ENCODE assay signal across 11 cellular contexts in the genomic region with DNA sequence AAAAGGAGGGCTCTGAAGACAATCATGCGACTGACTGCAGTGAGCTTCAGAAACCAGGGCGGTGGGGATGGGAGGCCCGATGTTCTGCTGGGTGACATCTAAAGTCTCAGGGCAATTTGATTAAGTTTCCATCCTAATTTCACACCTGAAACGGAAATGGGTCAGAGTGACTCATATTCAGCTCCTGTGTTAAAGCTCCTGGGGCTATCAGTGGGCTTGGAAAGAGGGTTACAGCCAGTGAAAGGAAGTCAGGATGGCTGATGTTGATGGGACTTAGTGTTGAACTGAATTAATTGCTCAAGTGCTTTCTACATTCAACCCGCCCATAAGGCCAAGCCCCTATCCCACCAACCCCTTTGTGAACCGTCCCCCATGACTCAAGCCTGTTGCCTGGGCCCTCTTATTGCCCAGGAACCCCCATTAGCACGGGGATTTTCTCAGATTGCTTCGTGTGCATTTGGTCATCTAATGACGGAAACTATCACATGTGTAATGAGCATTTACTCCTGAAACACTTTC. TPM values are rescaled to one million over a fixed set of nuclear protein-coding genes. Genes with fewer than 3 reads are reported as not detected.
DNase-seq lines count a peak whose midpoint lies in the region; ATAC-seq, FAIRE-seq and TF ChIP-seq lines count a peak whose summit lies in the region.
"Had no signal": no experiment of that assay in that cellular context is flagged by ENCODE, and none has a peak within 500 bp of the region (broad histone marks: within the 10 kb centered on the region; RNA-seq: fewer than 3 reads in every experiment).

No MANE protein-coding gene starts in this region.

- no TSS peak for BruUV-seq in GM12878 (replicated peaks; lab: Mats Ljungman, UMichigan)

- H2BK15ac ChIP-seq in mesenchymal stem cell (ENCODE audit: low read depth, poor library complexity, severe bottlenecking): no peak overlapping the region

- H3K9me3 ChIP-seq in GM12878 (replicated peaks; ENCODE audit: control insufficient read depth, insufficient read depth, low read length) (peaks cover 5% of the 10 kb centered on the region; the same call in 2 of the 3 replicates), BE2C (no peaks in the 10 kb centered on the region), mesenchymal stem cell (ENCODE audit: control insufficient read depth, low read length) (no peaks in the 10 kb centered on the region)

- CTCF ChIA-PET in GM10248 (lab: Yijun Ruan, JAX): interaction anchor here (0.7 to 2.1 kb wide), 15 partner anchors 8 to 692 kb away, joined by 3 to 9 read pairs (median 3); a partner anchor contains a TSS
- CTCF ChIA-PET in GM12878 (lab: Yijun Ruan, JAX): interaction anchor here (0.6 to 2.6 kb wide), 21 partner anchors 9 to 1636 kb away, joined by 3 to 22 read pairs (median 4); a partner anchor contains a TSS

- H3K18ac ChIP-seq in mesenchymal stem cell (ENCODE audit: low read depth in 1 of 2, low read length in 2 of 2): no peak overlapping the region

- H3K27me3 ChIP-seq in GM12878 (replicated peaks in 1 of 2; ENCODE audit: control insufficient read depth in 2 of 2, insufficient read depth in 2 of 2, low read length in 1 of 2): no peaks in the 10 kb centered on the region
- H3K27me3 ChIP-seq in BE2C: no peaks in the 10 kb centered on the region
- no peaks in the 10 kb centered on the region for H3K27me3 ChIP-seq in mesenchymal stem cell (ENCODE audit: control insufficient read depth in 1 of 2, insufficient read depth in 1 of 2, low read length in 2 of 2)
- H3K27me3 ChIP-seq: dorsolateral prefrontal cortex had no signal

- DNase-seq in GM10248 (ENCODE audit: extremely low spot score): peak; percentile 74
- DNase-seq in GM20000 (ENCODE audit: low spot score): peak; percentile 77
- peak; percentile 95 for DNase-seq in GM12878 (ENCODE audit: low read depth, low spot score)
- no peak for DNase-seq in frontal cortex (ENCODE audit: low spot score in 2 of 2)
- no peak for DNase-seq in hippocampal formation (lab: John Stamatoyannopoulos, UW)
- DNase-seq in BE2C: no peak
- DNase-seq in mesenchymal stem cell: no peak
- DNase-seq: dorsolateral prefrontal cortex had no signal

- RAD21 ChIA-PET in GM12878 (lab: Charles Lee; ENCODE audit: unreplicated experiment): interaction anchor here (0.6 to 2.3 kb wide), 23 partner anchors 9 to 199 kb away, joined by 3 to 104 read pairs (median 10); a partner anchor contains a TSS

- H3K4me1 ChIP-seq in GM12878 (ENCODE audit: control insufficient read depth, insufficient read depth, low read length) (peaks cover 65% of the 10 kb centered on the region), BE2C (peaks cover 3% of the 10 kb centered on the region; the same call in 1 of the 2 replicates), mesenchymal stem cell (ENCODE audit: control insufficient read depth, insufficient read depth, low read depth, low read length) (no peaks in the 10 kb centered on the region)

- H3K27ac ChIP-seq in GM12878 (ENCODE audit: control insufficient read depth, insufficient read depth): peak overlapping the region; percentile 98
- H3K27ac ChIP-seq in mesenchymal stem cell (ENCODE audit: low read length, poor library complexity, severe bottlenecking): no peak overlapping the region
- H3K27ac ChIP-seq: dorsolateral prefrontal cortex had no signal

- no peak overlapping the region for H3K4me3 ChIP-seq in GM12878
- H3K4me3 ChIP-seq in BE2C (ENCODE audit: low read depth, low read length): no peak overlapping the region
- H3K4me3 ChIP-seq in mesenchymal stem cell (ENCODE audit: insufficient read depth in 1 of 2, low read depth in 1 of 2, low read length in 2 of 2): no peak overlapping the region
- H3K4me3 ChIP-seq: dorsolateral prefrontal cortex, K562, lung had no signal

- H4K91ac ChIP-seq in mesenchymal stem cell (ENCODE audit: low read length): no peak overlapping the region

- H3K14ac ChIP-seq in mesenchymal stem cell (ENCODE audit: low read length in 2 of 2): no peak overlapping the region

- H3K36me3 ChIP-seq in GM12878 (ENCODE audit: control insufficient read depth in 2 of 2, insufficient read depth in 2 of 2, low read length in 1 of 2): peaks cover 3 to 11% of the 10 kb centered on the region in 2 experiments; a peak in 2 of 4 replicates
- no peaks in the 10 kb centered on the region for H3K36me3 ChIP-seq in BE2C
- H3K36me3 ChIP-seq in mesenchymal stem cell (ENCODE audit: control insufficient read depth in 1 of 2, insufficient read depth in 2 of 2, low read depth in 1 of 2, low read length in 2 of 2): no peaks in the 10 kb centered on the region

- H3K9ac ChIP-seq in GM12878 (ENCODE audit: control insufficient read depth, insufficient read depth, low read length) (peak overlapping the region; percentile 67), mesenchymal stem cell (ENCODE audit: low read length) (no peak overlapping the region)

- peak overlapping the region; percentile 49 for H3K4me2 ChIP-seq in GM12878 (ENCODE audit: control insufficient read depth, insufficient read depth)
- no peak overlapping the region for H3K4me2 ChIP-seq in mesenchymal stem cell (ENCODE audit: low read length, poor library complexity, severe bottlenecking)

- in situ Hi-C loops in GM12878 (cut with MboI): no loop called here

- H3K79me2 ChIP-seq in GM12878 (ENCODE audit: control insufficient read depth, insufficient read depth, low read length): peaks cover 24% of the 10 kb centered on the region

- SMC1A ChIA-PET in GM12878 (lab: Charles Lee; ENCODE audit: uncharacterized antibody, unreplicated experiment): interaction anchor here (0.6 to 5.1 kb wide), 29 partner anchors 8 to 245 kb away, joined by 3 to 178 read pairs (median 5); a partner anchor contains a TSS

- no peaks in the 10 kb centered on the region for H4K20me1 ChIP-seq in GM12878 (ENCODE audit: control insufficient read depth, insufficient read depth)

- no peak overlapping the region for H4K8ac ChIP-seq in mesenchymal stem cell (ENCODE audit: low read length)

- H2BK12ac ChIP-seq in mesenchymal stem cell (ENCODE audit: low read length in 2 of 2): no peak overlapping the region

- no peak overlapping the region for H3K23ac ChIP-seq in mesenchymal stem cell (ENCODE audit: low read length in 2 of 2)

- TF ChIP-seq RAD21 in GM12878 (IDR thresholded peaks at IDR 0.05; ENCODE audit: insufficient read depth, low read depth, low read length): no peak

- H2BK5ac ChIP-seq in mesenchymal stem cell (ENCODE audit: low read depth, low read length, poor library complexity, severe bottlenecking): no peak overlapping the region

- H2BK120ac ChIP-seq in mesenchymal stem cell (ENCODE audit: low read depth, low read length): no peak overlapping the region

- H2AK5ac ChIP-seq in mesenchymal stem cell (ENCODE audit: low read length, severe bottlenecking): no peak overlapping the region

- no peak overlapping the region for H3K4ac ChIP-seq in mesenchymal stem cell (ENCODE audit: low read depth in 1 of 2, low read length in 2 of 2)

- intact Hi-C loops in GM12878 (cut with micrococcal nuclease; ENCODE audit: unreplicated experiment): loop anchor here (1.0 to 5.0 kb wide), 4 partner anchors 19 to 97 kb away; no protein-coding TSS in a partner anchor

- no peaks in the 10 kb centered on the region for H3K79me1 ChIP-seq in mesenchymal stem cell (replicated peaks; ENCODE audit: low read length, poor library complexity, severe bottlenecking)

- POLR2A ChIA-PET in GM10248 (lab: Yijun Ruan, JAX): no interaction called here
- POLR2A ChIA-PET in GM12878 (lab: Charles Lee): interaction anchor here (0.6 to 2.3 kb wide), 15 partner anchors 8 to 109 kb away, joined by 3 to 26 read pairs (median 6); no protein-coding TSS in a partner anchor

- peak; percentile 38; the same call in 1 of the 2 replicates for TF ChIP-seq POLR2A in GM12878 (IDR thresholded peaks at IDR 0.05; ENCODE audit: low read depth, low read length)

- FAIRE-seq in GM12878 (lab: Jason Lieb, UNC) (peak; percentile 77), frontal cortex (lab: Jason Lieb, UNC) (no peak)
- FAIRE-seq: K562 had no signal

- TF ChIP-seq CTCF in GM10248 (IDR thresholded peaks at IDR 0.05; ENCODE audit: control extremely low read depth, extremely low read depth, low read depth, missing control alignments) (no peak), GM20000 (IDR thresholded peaks at IDR 0.05; ENCODE audit: extremely low read depth, missing control alignments) (no peak), GM12878 (IDR thresholded peaks at IDR 0.05 in 2 of 3, conservative IDR thresholded peaks at IDR 0.05 in 1 of 3; ENCODE audit: control insufficient read depth in 2 of 3, extremely low read depth in 1 of 3, insufficient read depth in 1 of 3, low read depth in 3 of 3, low read length in 3 of 3) (no peak), BE2C (IDR thresholded peaks at IDR 0.05; ENCODE audit: low read depth, low read length) (no peak)

- H2AFZ ChIP-seq in GM12878 (ENCODE audit: control insufficient read depth, low read depth, low read length) (peak overlapping the region; percentile 64), mesenchymal stem cell (ENCODE audit: low read depth, low read length) (no peak overlapping the region)

- peak; percentile 75 for ATAC-seq in HG03442 (IDR thresholded peaks at IDR 0.05; ENCODE audit: unreplicated experiment)
- peak; percentile 88 for ATAC-seq in GM12878
- ATAC-seq: K562 had no signal

- 22% methylated on average over 9 of the region's 9 CpGs for WGBS in GM12878 (ENCODE audit: insufficient coverage, insufficient replicate concordance, low lambda C conversion rate, missing lambda C conversion rate)
- 89% methylated on average over 9 of the region's 9 CpGs for WGBS in mesenchymal stem cell

- peak; percentile 72 to 82; a peak in 3 of 4 replicates for TF ChIP-seq EP300 in GM12878 (IDR thresholded peaks at IDR 0.05; ENCODE audit: borderline replicate concordance in 1 of 2, control insufficient read depth in 1 of 2, low read depth in 2 of 2, low read length in 2 of 2)

RNA-seq across cellular contexts. Expression of a gene that starts 47.1 kb away (rescaled TPM):
- total RNA-seq in GM12878 (2013; cell fraction: nucleolus; rRNA removed): 62.0 and 68.8 TPM in 2 replicates
- total RNA-seq in GM12878 (2014; rRNA removed) (20.8 and 24.6 TPM in 2 replicates), GM12878 (2014; rRNA removed; fragmentation: Illumina TruSeq; extraction: Trizol) (19.8 and 21.9 TPM in 2 replicates), GM12878 (2021) (21.0 and 23.1 TPM in 2 replicates), frontal cortex (37.5 TPM)
- polyA plus RNA-seq in GM12878 (2011; ENCODE audit: low read depth): 24.3 TPM
- polyA plus RNA-seq in GM12878 (2011; rRNA removed) (51.7 and 63.8 TPM in 2 replicates), GM12878 (2014; fragmentation: Illumina TruSeq; extraction: Trizol) (23.7 and 26.0 TPM in 2 replicates), GM12878 (2014; fragmentation: Nextera tagmentation; extraction: Ambion mirVana) (10 to 100 TPM; 36.5 to 39.3 TPM), GM12878 (2014; rRNA removed) (20.1 and 20.9 TPM in 2 replicates), GM12878 (2016; fragmentation: Nextera tagmentation; extraction: Ambion mirVana) (10 to 100 TPM; 57.7 to 65.9 TPM)
- 28.9 and 39.1 TPM in 2 replicates for polyA plus RNA-seq in GM12878 (2011; cell fraction: cytosol; rRNA removed)
- polyA plus RNA-seq in GM12878 (2011; cell fraction: nucleus; rRNA removed): 34.2 and 40.4 TPM in 2 replicates
- polyA plus RNA-seq in GM12878 (2012): 21.2 and 26.7 TPM in 2 replicates
- 35.0 and 64.7 TPM in 2 replicates for polyA minus RNA-seq in GM12878 (2011; rRNA and poly(A)+ RNA removed)
- 12.4 and 14.1 TPM in 2 replicates for polyA minus RNA-seq in GM12878 (2011; cell fraction: cytosol; rRNA and poly(A)+ RNA removed)
- polyA minus RNA-seq in GM12878 (2011; cell fraction: nucleus; rRNA and poly(A)+ RNA removed): 38.0 and 56.2 TPM in 2 replicates
- 30.4 TPM for polyA plus RNA-seq in BE2C (2012; ENCODE audit: insufficient read depth, insufficient read length, low read depth)
- 31.7 TPM for polyA plus RNA-seq in mesenchymal stem cell (2013, experiment 1 of 2)
- 30.4 TPM for polyA plus RNA-seq in mesenchymal stem cell (2013, experiment 2 of 2)

Comparison
In these comparisons a context has a peak if more than half of its experiments do, and no peak if none do; other contexts are left out.
1. DNase-seq: peak in GM10248 (single experiment), GM20000 (single experiment) and GM12878 (single experiment); none in frontal cortex (0 of 2), hippocampal formation (0 of 2), BE2C (single experiment) and mesenchymal stem cell (single experiment).